ENCODE assay signal across 8 cellular contexts in the genomic region with DNA sequence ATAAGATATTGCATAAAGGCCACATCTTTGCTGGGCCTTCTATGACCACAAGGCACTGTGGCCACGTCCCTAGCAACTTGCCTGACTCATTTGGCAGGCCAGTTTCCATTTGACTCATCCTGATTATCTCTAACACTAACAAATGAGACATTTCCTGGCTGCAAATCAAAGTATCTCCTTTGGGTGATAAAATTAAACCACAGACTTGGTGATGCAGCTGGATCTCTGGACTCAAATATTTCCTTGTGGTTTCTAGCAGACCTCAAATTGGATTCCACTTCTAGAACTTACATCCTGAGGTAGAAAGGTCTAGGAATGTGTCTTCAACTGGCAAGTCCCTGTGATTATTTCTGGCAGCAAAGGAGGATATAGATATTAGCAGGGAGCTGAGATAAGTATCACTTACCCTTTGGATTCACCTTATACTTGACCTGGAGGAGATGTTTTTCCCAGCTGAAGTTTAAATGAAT.
DNase-seq lines count a peak whose midpoint lies in the region; ATAC-seq and TF ChIP-seq lines count a peak whose summit lies in the region.

No MANE protein-coding gene starts in this region.

- no peak overlapping the region for H3K27ac ChIP-seq in heart left ventricle
- H3K27ac ChIP-seq in aorta (ENCODE audit: low read depth in 1 of 2, low read length in 2 of 2), result no peak overlapping the region

- ATAC-seq in heart left ventricle, result peak in 3 of 4 donors; percentile 66 to 95 (median 76)
- ATAC-seq in aorta (ENCODE audit: low FRiP score), result peak; percentile 76

- peaks cover 0 to 10% (median 0%) of the 10 kb centered on the region in 12 donors for H3K4me1 ChIP-seq in heart left ventricle
- no peaks in the 10 kb centered on the region for H3K4me1 ChIP-seq in aorta (ENCODE audit: control insufficient read depth in 1 of 2, insufficient read depth in 2 of 2, low read length in 2 of 2)

- intact Hi-C loops in heart left ventricle (cut with DNase I), result no loop called here
- intact Hi-C loops in cardiac septum (cut with DNase I), result no loop called here
- intact Hi-C loops in aorta (cut with DNase I), result no loop called here

- no peak overlapping the region for H3K4me3 ChIP-seq in heart left ventricle
- H3K4me3 ChIP-seq in aorta (ENCODE audit: low read length in 2 of 2), result no peak overlapping the region

- no peak for TF ChIP-seq CTCF in heart left ventricle (IDR thresholded peaks at IDR 0.05)

- H3K27me3 ChIP-seq in heart left ventricle (no peaks in the 10 kb centered on the region), aorta (ENCODE audit: control insufficient read depth in 1 of 2, insufficient read depth in 2 of 2, low read length in 1 of 2) (no peaks in the 10 kb centered on the region)

- no peak for TF ChIP-seq POLR2A in heart left ventricle (IDR thresholded peaks at IDR 0.05)

- WGBS in heart left ventricle, 4 donors, result 0 to 25% (median 9%) methylated on average over 1 of the region's 1 CpG
- 0% methylated on average over 1 of the region's 1 CpG for WGBS in aorta, 2 donors

- no peaks in the 10 kb centered on the region for H3K36me3 ChIP-seq in heart left ventricle
- no peaks in the 10 kb centered on the region for H3K36me3 ChIP-seq in aorta (ENCODE audit: control insufficient read depth in 1 of 2, insufficient read depth in 2 of 2, low read length in 1 of 2)

- H3K9me3 ChIP-seq in heart left ventricle (no peaks in the 10 kb centered on the region), aorta (ENCODE audit: control insufficient read depth, low read length) (no peaks in the 10 kb centered on the region)

- DNase-seq in heart left ventricle, result peak in 2 of 5 donors; percentile 21 to 37
- DNase-seq in cardiac septum (ENCODE audit: low spot score), result no peak
- DNase-seq in HT-29 (ENCODE audit: low spot score), result peak; percentile 24
- peak; percentile 90 for DNase-seq in dedifferentiated amniotic fluid mesenchymal stem cell (ENCODE audit: extremely low spot score)
- no peak for DNase-seq in aorta
- DNase-seq in NCI-H510A treated with DMSO at 0.1 percent for 48 hours (lab: John Stamatoyannopoulos, UW), result no peak
- DNase-seq in hypothalamus (lab: John Stamatoyannopoulos, UW), result no peak
- no peak for DNase-seq in NCI-H2107 treated with DMSO at 0.1 percent for 48 hours (lab: John Stamatoyannopoulos, UW; ENCODE audit: unreplicated experiment)

Comparison
In these comparisons a context has a peak if more than half of its experiments do, and no peak if none do; other contexts are left out.
1. DNase-seq: peak in HT-29 (single experiment) and dedifferentiated amniotic fluid mesenchymal stem cell (single experiment); none in cardiac septum (single experiment), aorta (0 of 2), NCI-H510A treated with DMSO at 0.1 percent for 48 hours (single experiment), hypothalamus (0 of 51) and NCI-H2107 treated with DMSO at 0.1 percent for 48 hours (single experiment).